In the genomic region with DNA sequence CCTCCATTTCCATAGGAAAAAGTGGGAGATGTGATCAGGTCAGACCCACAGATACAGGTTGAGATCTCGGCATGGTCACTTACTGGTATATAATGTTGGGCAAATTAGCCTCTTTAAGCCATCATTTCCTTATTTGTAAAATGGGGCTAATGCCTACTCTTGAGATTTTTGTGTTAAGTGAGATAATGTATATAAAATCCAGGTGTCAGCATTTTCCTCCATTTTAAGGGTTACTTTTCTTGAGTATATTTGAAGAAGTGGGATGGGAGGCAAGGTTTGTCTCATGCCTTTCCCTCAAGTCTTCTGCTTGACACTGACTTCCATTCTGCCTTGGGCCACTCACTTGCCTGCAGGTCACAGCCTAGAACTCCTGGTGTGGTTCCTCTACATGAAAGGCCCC, we compare ENCODE assay signal across 25 cellular contexts.
"Had no signal": no experiment of that assay in that cellular context is flagged by ENCODE, and none has a peak within 500 bp of the region (broad histone marks: within the 10 kb centered on the region; RNA-seq: fewer than 3 reads in every experiment).

No MANE protein-coding gene starts in this region.

- H3K36me3 ChIP-seq: left lung, lower lobe of right lung, pancreas, prostate gland, sigmoid colon, spleen, suprapubic skin, thoracic aorta, tibial artery, uterus had no signal

- H3K4me1 ChIP-seq: left lung, lower lobe of right lung, pancreas, prostate gland, sigmoid colon, spleen, suprapubic skin, tibial artery, uterus had no signal

- H3K4me2 ChIP-seq: hepatocyte had no signal

- ATAC-seq: left colon; left lung; lower lobe of right lung; naive thymus-derived CD8-positive, alpha-beta T cell; pancreas; right cardiac atrium; stimulated activated effector memory CD8-positive, alpha-beta T cell treated with anti-CD3 and anti-CD28 coated beads, Interleukin-12 subunit alpha, Interleukin-12 subunit beta, amount 100 ng/mL, for 72 hours had no signal

- H2AFZ ChIP-seq: hepatocyte had no signal

- H3K4me3 ChIP-seq: hepatocyte, left lung, lower lobe of right lung, pancreas, prostate gland, sigmoid colon, spleen, suprapubic skin, thoracic aorta, tibial artery, uterus had no signal

- H3K79me2 ChIP-seq: hepatocyte had no signal

- DNase-seq: left colon; left lung; lower lobe of right lung; mammary epithelial cell; mesenchymal stem cell; naive thymus-derived CD8-positive, alpha-beta T cell; nucleus accumbens; pancreas; posterior cingulate gyrus; retina; sigmoid colon; small intestine; spleen; stimulated activated CD4-positive, alpha-beta T cell treated with anti-CD3 and anti-CD28 coated beads, Interleukin-4, amount 100 ng/mL, for 24 hours; stimulated activated naive CD4-positive, alpha-beta T cell; tibial artery; trophoblast cell; uterus had no signal

- H3K9me3 ChIP-seq: left lung, lower lobe of right lung, pancreas, prostate gland, sigmoid colon, spleen, suprapubic skin, thoracic aorta, tibial artery, uterus had no signal

- H3K27ac ChIP-seq: hepatocyte, left lung, lower lobe of right lung, pancreas, prostate gland, sigmoid colon, spleen, suprapubic skin, thoracic aorta, tibial artery, uterus had no signal

- H3K27me3 ChIP-seq: hepatocyte, left lung, pancreas, sigmoid colon, spleen, suprapubic skin, tibial artery, uterus had no signal

- FAIRE-seq: keratinocyte, pancreas, small intestine had no signal
